ENCODE assay signal across 8 cellular contexts in genomic region chr12:117685115-117685926, GRCh38.
DNase-seq lines count a peak whose midpoint lies in the region; ATAC-seq and TF ChIP-seq lines count a peak whose summit lies in the region.
"Had no signal": no experiment of that assay in that cellular context is flagged by ENCODE, and none has a peak within 500 bp of the region (broad histone marks: within the 10 kb centered on the region; RNA-seq: fewer than 3 reads in every experiment).

No MANE protein-coding gene starts in this region.

- H3K4me1 ChIP-seq in RWPE2 (ENCODE audit: insufficient read depth, poor library complexity, severe bottlenecking) (peaks cover 36% of the 10 kb centered on the region), iPS-20b (ENCODE audit: insufficient read depth, low read length) (peaks cover 7% of the 10 kb centered on the region; the same call in 1 of the 2 replicates), subcutaneous abdominal adipose tissue (ENCODE audit: control insufficient read depth in 5 of 5, insufficient read depth in 5 of 5, low read length in 5 of 5) (peaks cover 0 to 15% (median 13%) of the 10 kb centered on the region in 5 donors)

- peak overlapping the region; percentile 27; the same call in 1 of the 2 replicates for H3K9ac ChIP-seq in iPS-20b (ENCODE audit: low read depth, low read length)
- no peak overlapping the region for H3K9ac ChIP-seq in subcutaneous abdominal adipose tissue (ENCODE audit: low read length in 5 of 5)

- DNase-seq in HT-29 (ENCODE audit: low spot score) (peak; percentile 44), RWPE2 (ENCODE audit: low spot score) (peak; percentile 89), GM13976 (ENCODE audit: low spot score) (no peak), HPDE6-E6E7 (ENCODE audit: extremely low spot score) (no peak)
- DNase-seq: IMR-90 had no signal

- H3K4me3 ChIP-seq in RWPE2 (ENCODE audit: severe bottlenecking) (no peak overlapping the region), iPS-20b (ENCODE audit: low read length) (no peak overlapping the region), subcutaneous abdominal adipose tissue (ENCODE audit: low read depth in 1 of 5, low read length in 5 of 5) (no peak overlapping the region)

- H3K9me3 ChIP-seq in RWPE2 (ENCODE audit: severe bottlenecking) (no peaks in the 10 kb centered on the region), iPS-20b (ENCODE audit: insufficient read depth, low read depth, low read length) (no peaks in the 10 kb centered on the region), subcutaneous abdominal adipose tissue (ENCODE audit: control insufficient read depth in 5 of 5, low read length in 5 of 5) (no peaks in the 10 kb centered on the region)

- ATAC-seq in RWPE2 (ENCODE audit: low read depth) (peak; percentile 78), HG03460 (IDR thresholded peaks at IDR 0.05; ENCODE audit: unreplicated experiment) (no peak)

- H3K27ac ChIP-seq in RWPE2 (ENCODE audit: poor library complexity, severe bottlenecking) (peak overlapping the region; percentile 77), iPS-20b (ENCODE audit: low read length) (no peak overlapping the region), subcutaneous abdominal adipose tissue (ENCODE audit: low read depth, low read length) (peak overlapping the region; percentile 23)

- H3K36me3 ChIP-seq in RWPE2 (ENCODE audit: low read depth) (no peaks in the 10 kb centered on the region), iPS-20b (ENCODE audit: insufficient read depth, low read depth, low read length) (no peaks in the 10 kb centered on the region), subcutaneous abdominal adipose tissue (ENCODE audit: control insufficient read depth in 5 of 5, insufficient read depth in 5 of 5, low read length in 5 of 5) (no peaks in the 10 kb centered on the region)

- in situ Hi-C loops in GM13976 (cut with MboI; ENCODE audit: low sequenced_read_pairs, unreplicated experiment) = no loop called here

- TF ChIP-seq CTCF in RWPE2 (IDR thresholded peaks at IDR 0.05; ENCODE audit: poor library complexity, severe bottlenecking) (no peak), GM13976 (IDR thresholded peaks at IDR 0.05; ENCODE audit: borderline replicate concordance, control extremely low read depth, extremely low read depth, insufficient read depth, missing control alignments) (no peak)

- H3K27me3 ChIP-seq in RWPE2 (ENCODE audit: insufficient read depth, poor library complexity, severe bottlenecking) (no peaks in the 10 kb centered on the region), iPS-20b (ENCODE audit: insufficient read depth, low read length) (no peaks in the 10 kb centered on the region), subcutaneous abdominal adipose tissue (ENCODE audit: control insufficient read depth in 5 of 5, insufficient read depth in 4 of 5, low read length in 5 of 5) (peaks cover 0 to 13% (median 6%) of the 10 kb centered on the region in 5 donors)

Comparison
In these comparisons a context has a peak if more than half of its experiments do, and no peak if none do; other contexts are left out.
1. DNase-seq: peak in HT-29 (single experiment) and RWPE2 (single experiment); none in GM13976 (single experiment) and HPDE6-E6E7 (single experiment).